In the genomic region with DNA sequence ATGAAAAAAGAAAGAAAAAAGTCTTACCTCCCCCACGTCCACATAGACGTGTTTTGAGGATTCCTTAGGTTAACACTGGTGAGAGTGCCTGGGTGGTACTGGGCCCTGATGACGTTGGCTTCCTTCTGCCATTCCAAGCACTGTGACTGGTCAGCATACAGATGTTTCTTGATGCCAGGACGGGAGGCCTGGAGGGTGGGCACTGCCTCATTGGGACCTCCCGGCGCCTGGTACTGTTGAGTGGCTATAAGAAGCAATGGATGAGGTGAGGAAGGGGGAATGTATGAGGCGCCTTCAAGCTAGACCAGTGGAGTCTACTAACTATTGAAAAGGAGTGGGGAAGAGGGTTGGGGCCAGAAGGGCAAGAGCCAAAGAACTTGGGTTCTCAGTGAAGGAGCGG, we compare ENCODE assay signal across 20 cellular contexts. TPM values are rescaled to one million over a fixed set of nuclear protein-coding genes. Genes with fewer than 3 reads are reported as not detected.
DNase-seq lines count a peak whose midpoint lies in the region; ATAC-seq and TF ChIP-seq lines count a peak whose summit lies in the region.
"Had no signal": no experiment of that assay in that cellular context is flagged by ENCODE, and none has a peak within 500 bp of the region (broad histone marks: within the 10 kb centered on the region; RNA-seq: fewer than 3 reads in every experiment).

No MANE protein-coding gene starts in this region.

- peaks cover 70% of the 10 kb centered on the region for H3K4me1 Mint-ChIP-seq in T-helper 2 cell treated with Interferon-gamma antibody and Interleukin-4, amounts not matched to agents 5 μg/mL and 100 μg/mL, for 36 hours (ENCODE audit: low read depth)
- H3K4me1 Mint-ChIP-seq in activated CD8-positive, alpha-beta T cell treated with anti-CD3 and anti-CD28 coated beads for 36 hours (ENCODE audit: low read depth): peaks cover 68% of the 10 kb centered on the region

- no peaks in the 10 kb centered on the region for H3K27me3 Mint-ChIP-seq in T-helper 2 cell treated with Interferon-gamma antibody and Interleukin-4, amounts not matched to agents 5 μg/mL and 100 μg/mL, for 36 hours (ENCODE audit: low read depth)
- H3K27me3 Mint-ChIP-seq in activated CD8-positive, alpha-beta T cell treated with anti-CD3 and anti-CD28 coated beads for 36 hours: no peaks in the 10 kb centered on the region

- POLR2A ChIA-PET in activated CD8-positive, alpha-beta T cell treated with anti-CD3 and anti-CD28 coated beads for 36 hours (lab: Charles Lee): interaction anchor here (2.4 kb wide), 1 partner anchor 68 kb away, joined by 7 read pairs; no protein-coding TSS in a partner anchor

- no peak for TF ChIP-seq CTCF in activated CD8-positive, alpha-beta T cell treated with anti-CD3 and anti-CD28 coated beads for 36 hours (IDR thresholded peaks at IDR 0.05)
- TF ChIP-seq CTCF in stomach (IDR thresholded peaks at IDR 0.05) (no peak), suprapubic skin (IDR thresholded peaks at IDR 0.05) (no peak)

- H3K27ac Mint-ChIP-seq in T-helper 2 cell treated with Interferon-gamma antibody and Interleukin-4, amounts not matched to agents 5 μg/mL and 100 μg/mL, for 36 hours: peak overlapping the region; percentile 59
- peak overlapping the region; percentile 80 for H3K27ac Mint-ChIP-seq in activated CD8-positive, alpha-beta T cell treated with anti-CD3 and anti-CD28 coated beads for 36 hours

- H3K36me3 ChIP-seq in stomach: peaks cover 5 to 23% (median 19%) of the 10 kb centered on the region in 4 donors
- H3K36me3 ChIP-seq in suprapubic skin: peaks cover 10% of the 10 kb centered on the region
- H3K36me3 ChIP-seq: prostate gland had no signal

- H3K9me3 Mint-ChIP-seq in T-helper 2 cell treated with Interferon-gamma antibody and Interleukin-4, amounts not matched to agents 5 μg/mL and 100 μg/mL, for 36 hours: no peaks in the 10 kb centered on the region
- H3K9me3 Mint-ChIP-seq in activated CD8-positive, alpha-beta T cell treated with anti-CD3 and anti-CD28 coated beads for 36 hours: no peaks in the 10 kb centered on the region

- intact Hi-C loops in activated CD8-positive, alpha-beta T cell treated with anti-CD3 and anti-CD28 coated beads for 36 hours (cut with micrococcal nuclease): no loop called here
- intact Hi-C loops in stomach (cut with DNase I; ENCODE audit: low total_unique reads): no loop called here

- no peak for DNase-seq in T-helper 2 cell treated with Interferon-gamma antibody and Interleukin-4, amounts not matched to agents 5 μg/mL and 100 μg/mL, for 36 hours (ENCODE audit: low spot score)
- DNase-seq in T-helper 2 cell (no peak), epithelial cell of prostate (ENCODE audit: low read depth, low spot score) (no peak), stomach (no peak), suprapubic skin (ENCODE audit: low spot score in 2 of 2) (no peak)
- DNase-seq in activated CD8-positive, alpha-beta T cell treated with anti-CD3 and anti-CD28 coated beads for 36 hours: no peak
- DNase-seq: 8988T; activated CD4-positive, alpha-beta T cell treated with anti-CD3 and anti-CD28 coated beads for 4 hours; activated effector memory CD4-positive, alpha-beta T cell treated with anti-CD3 and anti-CD28 coated beads, Interleukin-2, amount 50 U/mL, for 16 hours; effector CD8-positive, alpha-beta T cell; NCI-H1436 treated with DMSO at 0.1 percent for 48 hours; NCI-H446; SHP77 treated with DMSO at 0.1 percent for 48 hours; T-helper 9 cell had no signal

- H3K27me3 ChIP-seq in stomach: no peaks in the 10 kb centered on the region
- no peaks in the 10 kb centered on the region for H3K27me3 ChIP-seq in suprapubic skin

- no peak overlapping the region for H3K4me3 Mint-ChIP-seq in T-helper 2 cell treated with Interferon-gamma antibody and Interleukin-4, amounts not matched to agents 5 μg/mL and 100 μg/mL, for 36 hours
- no peak overlapping the region for H3K4me3 Mint-ChIP-seq in activated CD8-positive, alpha-beta T cell treated with anti-CD3 and anti-CD28 coated beads for 36 hours

- 94 to 98% (median 96%) methylated on average over 8 of the region's 8 CpGs for WGBS in stomach, 5 donors
- WGBS in suprapubic skin: 94% methylated on average over 8 of the region's 8 CpGs

- peaks cover 22% of the 10 kb centered on the region for H3K36me3 Mint-ChIP-seq in T-helper 2 cell treated with Interferon-gamma antibody and Interleukin-4, amounts not matched to agents 5 μg/mL and 100 μg/mL, for 36 hours (ENCODE audit: low read depth)
- H3K36me3 Mint-ChIP-seq in activated CD8-positive, alpha-beta T cell treated with anti-CD3 and anti-CD28 coated beads for 36 hours (ENCODE audit: low read depth): peaks cover 26% of the 10 kb centered on the region

- H3K27ac ChIP-seq in epithelial cell of prostate (peak overlapping the region; percentile 100), stomach (peak overlapping the region in 3 of 5 donors; percentile 85 to 91 (median 89)), suprapubic skin (no peak overlapping the region)
- H3K27ac ChIP-seq: C4-2B, HL-60, prostate gland had no signal

- H3K4me1 ChIP-seq in stomach (peaks cover 26 to 49% (median 43%) of the 10 kb centered on the region in 4 donors), suprapubic skin (peaks cover 46% of the 10 kb centered on the region)
- H3K4me1 ChIP-seq: prostate gland had no signal

- TF ChIP-seq EP300 in stomach (IDR thresholded peaks at IDR 0.05): no peak
- TF ChIP-seq EP300 in suprapubic skin (IDR thresholded peaks at IDR 0.05): no peak

- TF ChIP-seq POLR2A in stomach (IDR thresholded peaks at IDR 0.05): no peak
- TF ChIP-seq POLR2A in suprapubic skin (IDR thresholded peaks at IDR 0.05): no peak

- no peak overlapping the region for H3K4me3 ChIP-seq in stomach
- no peak overlapping the region for H3K4me3 ChIP-seq in suprapubic skin
- H3K4me3 ChIP-seq: prostate gland had no signal

- CTCF ChIA-PET in activated CD8-positive, alpha-beta T cell treated with anti-CD3 and anti-CD28 coated beads for 36 hours (lab: Charles Lee): interaction anchor here (1.1 kb wide), 1 partner anchor 80 kb away, joined by 4 read pairs; no protein-coding TSS in a partner anchor

- ATAC-seq in activated CD8-positive, alpha-beta T cell treated with anti-CD3 and anti-CD28 coated beads for 36 hours: no peak
- no peak for ATAC-seq in GM18519 (IDR thresholded peaks at IDR 0.05; ENCODE audit: low FRiP score, unreplicated experiment)
- no peak for ATAC-seq in GM21515 (IDR thresholded peaks at IDR 0.05; ENCODE audit: unreplicated experiment)
- ATAC-seq: left lobe of liver had no signal

- H3K9me3 ChIP-seq in stomach (no peaks in the 10 kb centered on the region), suprapubic skin (no peaks in the 10 kb centered on the region)
- H3K9me3 ChIP-seq: prostate gland had no signal

RNA-seq across cellular contexts. Expression of a gene that starts 45.3 kb away (rescaled TPM):
- 100 to 1,000 TPM in 1 of 2 experiments, 10 to 100 TPM in 1; 99.8 to 105 TPM for total RNA-seq in activated CD8-positive, alpha-beta T cell treated with anti-CD3 and anti-CD28 coated beads for 36 hours
- total RNA-seq in stomach (100 to 1,000 TPM in 2 of 5 donors, 10 to 100 TPM in 3; 82.6 to 165 (median 86.1) TPM), suprapubic skin (100 to 1,000 TPM; 117 to 232 (median 164) TPM)
- polyA plus RNA-seq in stomach: 10 to 100 TPM; 11.2 to 31.4 (median 13.3) TPM
